Comparison of ENCODE assay signal across 18 cellular contexts in the genomic region with DNA sequence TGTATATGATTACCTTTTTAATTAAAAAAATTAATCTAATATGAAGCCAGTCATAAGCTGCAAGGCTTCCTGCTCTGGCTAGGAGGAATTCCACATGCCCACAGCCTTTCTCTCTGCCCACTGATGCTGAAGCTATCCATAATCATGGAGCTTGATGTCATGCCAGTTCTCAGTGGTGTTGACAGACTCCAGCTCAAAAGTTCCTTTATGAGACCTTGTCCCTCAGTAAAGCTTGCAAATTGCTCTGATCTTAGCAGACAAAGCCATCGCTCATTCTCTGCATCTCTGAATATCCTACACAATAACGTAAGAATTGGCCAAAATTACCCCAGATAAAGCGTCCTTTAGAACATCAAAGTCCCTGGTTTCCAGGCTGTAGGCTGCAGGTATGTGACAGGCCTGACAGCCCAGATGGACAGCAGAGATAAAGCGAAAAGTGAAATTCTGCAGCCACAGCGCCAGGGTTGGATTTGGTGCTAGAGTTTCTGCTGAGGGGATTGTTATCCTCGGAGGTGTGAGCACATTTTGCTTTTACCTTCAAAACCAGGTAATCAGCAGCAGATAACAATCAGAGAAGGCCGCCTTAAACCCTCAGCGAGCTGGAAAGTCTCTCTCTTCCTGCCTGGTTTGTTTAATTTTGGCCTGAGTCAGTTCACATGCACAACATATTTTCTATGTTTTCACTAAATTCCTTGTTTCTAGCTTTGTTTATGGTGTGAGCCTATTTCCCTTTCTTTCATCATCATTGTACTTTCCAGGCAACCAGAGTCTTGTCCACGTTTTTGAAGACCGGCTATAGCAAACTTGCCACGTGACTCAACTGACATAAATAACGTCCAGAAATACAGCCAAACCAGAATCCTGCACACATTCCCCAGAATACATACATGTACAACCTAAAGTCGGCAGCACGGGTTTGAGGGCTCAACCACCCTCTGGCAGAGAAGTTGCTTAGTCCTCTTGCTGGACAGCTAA. TPM values are rescaled to one million over a fixed set of nuclear protein-coding genes. Genes with fewer than 3 reads are reported as not detected.
A peak's percentile ranks its signal among the peaks of the same experiment; 100 is the strongest.
DNase-seq lines count a peak whose midpoint lies in the region; ATAC-seq, FAIRE-seq and TF ChIP-seq lines count a peak whose summit lies in the region.
"Had no signal": no experiment of that assay in that cellular context is flagged by ENCODE, and none has a peak within 500 bp of the region (broad histone marks: within the 10 kb centered on the region; RNA-seq: fewer than 3 reads in every experiment).

No MANE protein-coding gene starts in this region.

- TF ChIP-seq CTCF in breast epithelium (IDR thresholded peaks at IDR 0.05): no peak
- no peak for TF ChIP-seq CTCF in MCF 10A (IDR thresholded peaks at IDR 0.05; ENCODE audit: unreplicated experiment)
- no peak for TF ChIP-seq CTCF in Peyer's patch (IDR thresholded peaks at IDR 0.05)

- CTCF ChIA-PET in MCF 10A (lab: Yijun Ruan, JAX): interaction anchor here (0.9 kb wide), 1 partner anchor 117 kb away, joined by 3 read pairs; no protein-coding TSS in a partner anchor

- H3K4me1 Mint-ChIP-seq in MCF 10A (ENCODE audit: insufficient read depth, unreplicated experiment): no peaks in the 10 kb centered on the region
- H3K4me1 Mint-ChIP-seq: neural crest cell had no signal

- H3K4me1 ChIP-seq in breast epithelium: no peaks in the 10 kb centered on the region
- no peaks in the 10 kb centered on the region for H3K4me1 ChIP-seq in Peyer's patch
- H3K4me1 ChIP-seq: adrenal gland, tibial nerve had no signal

- peak overlapping the region; percentile 23 to 49 for H3K27ac ChIP-seq in breast epithelium
- no peak overlapping the region for H3K27ac ChIP-seq in Peyer's patch
- H3K27ac ChIP-seq: adrenal gland had no signal

- FAIRE-seq in frontal cortex (lab: Jason Lieb, UNC): no peak
- FAIRE-seq: H1, kidney had no signal

- no peaks in the 10 kb centered on the region for H3K27me3 ChIP-seq in breast epithelium
- H3K27me3 ChIP-seq in Peyer's patch: no peaks in the 10 kb centered on the region
- H3K27me3 ChIP-seq: tibial nerve had no signal

- H3K36me3 Mint-ChIP-seq in MCF 10A (ENCODE audit: insufficient read depth, unreplicated experiment): no peaks in the 10 kb centered on the region

- H3K9me3 Mint-ChIP-seq in MCF 10A (ENCODE audit: unreplicated experiment): no peaks in the 10 kb centered on the region
- H3K9me3 Mint-ChIP-seq: neural crest cell; T-helper 2 cell treated with Interferon-gamma antibody and Interleukin-4, amounts not matched to agents 5 μg/mL and 100 μg/mL, for 36 hours had no signal

- POLR2A ChIA-PET in MCF 10A (lab: Yijun Ruan, JAX): no interaction called here

- no TSS peak for BruUV-seq in MCF 10A (replicated peaks; lab: Mats Ljungman, UMichigan)

- no peak for TF ChIP-seq POLR2A in breast epithelium (IDR thresholded peaks at IDR 0.05)
- no peak for TF ChIP-seq POLR2A in Peyer's patch (IDR thresholded peaks at IDR 0.05)

- no peaks in the 10 kb centered on the region for H3K9me3 ChIP-seq in breast epithelium
- H3K9me3 ChIP-seq in Peyer's patch: no peaks in the 10 kb centered on the region
- H3K9me3 ChIP-seq: adrenal gland, tibial nerve had no signal

- H3K36me3 ChIP-seq in breast epithelium (no peaks in the 10 kb centered on the region), Peyer's patch (no peaks in the 10 kb centered on the region)
- H3K36me3 ChIP-seq: adrenal gland, tibial nerve had no signal

- H3K4me3 Mint-ChIP-seq in MCF 10A (ENCODE audit: unreplicated experiment): no peak overlapping the region
- H3K4me3 Mint-ChIP-seq: neural crest cell; T-helper 2 cell treated with Interferon-gamma antibody and Interleukin-4, amounts not matched to agents 5 μg/mL and 100 μg/mL, for 36 hours had no signal

- no peak for ATAC-seq in HG03520 (IDR thresholded peaks at IDR 0.05; ENCODE audit: unreplicated experiment)

- no peak for DNase-seq in breast epithelium (ENCODE audit: low spot score in 2 of 2)
- DNase-seq in MCF 10A (ENCODE audit: unreplicated experiment): no peak
- peak; percentile 79 for DNase-seq in amniotic epithelial cell (ENCODE audit: low read depth)
- DNase-seq in fibroblast of the conjunctiva (ENCODE audit: low read depth): peak; percentile 92
- no peak for DNase-seq in NCI-H1694 treated with DMSO at 0.1 percent for 48 hours (lab: John Stamatoyannopoulos, UW)
- no peak for DNase-seq in frontal cortex (ENCODE audit: low spot score in 2 of 2)
- DNase-seq in Peyer's patch: no peak
- DNase-seq: 8988T, adrenal gland, GF-D8, Kasumi-1, kidney, NCI-H1417 treated with DMSO at 0.1 percent for 48 hours had no signal

- intact Hi-C loops in breast epithelium (cut with DNase I; ENCODE audit: low total_unique reads): no loop called here
- intact Hi-C loops in MCF 10A (cut with micrococcal nuclease): no loop called here

- H3K4me3 ChIP-seq in breast epithelium (no peak overlapping the region), Peyer's patch (no peak overlapping the region)
- H3K4me3 ChIP-seq: adrenal gland, tibial nerve had no signal

- no peaks in the 10 kb centered on the region for H3K27me3 Mint-ChIP-seq in MCF 10A (ENCODE audit: insufficient read depth, unreplicated experiment)

- H3K27ac Mint-ChIP-seq in MCF 10A (ENCODE audit: low read depth, unreplicated experiment): no peak overlapping the region
- H3K27ac Mint-ChIP-seq: T-helper 2 cell treated with Interferon-gamma antibody and Interleukin-4, amounts not matched to agents 5 μg/mL and 100 μg/mL, for 36 hours had no signal

RNA-seq across cellular contexts. Expression of a gene that starts 36.6 kb away (rescaled TPM):
- 100 to 1,000 TPM in 1 of 3 donors, 10 to 100 TPM in 2; 24.2 to 207 (median 44.9) TPM for total RNA-seq in breast epithelium
- total RNA-seq in MCF 10A (2022): 3.4 and 4.3 TPM in 2 replicates
- 3.3 TPM for total RNA-seq in frontal cortex
- 10 to 100 TPM in 3 of 4 donors, 1 to 10 TPM in 1; 8.5 to 99.9 (median 18.4) TPM for total RNA-seq in Peyer's patch

Comparison
In these comparisons a context has a peak if more than half of its experiments do, and no peak if none do; other contexts are left out.
1. DNase-seq: peak in amniotic epithelial cell (single experiment) and fibroblast of the conjunctiva (single experiment); none in breast epithelium (0 of 2), MCF 10A (single experiment), NCI-H1694 treated with DMSO at 0.1 percent for 48 hours (single experiment), frontal cortex (0 of 2) and Peyer's patch (0 of 3).
2. H3K27ac ChIP-seq: peak in breast epithelium (2 of 2); none in Peyer's patch (0 of 4).